ENCODE assay signal across 8 cellular contexts in genomic region chr9:84261082-84261746, GRCh38.
A peak's percentile ranks its signal among the peaks of the same experiment; 100 is the strongest.
DNase-seq lines count a peak whose midpoint lies in the region; ATAC-seq, FAIRE-seq and TF ChIP-seq lines count a peak whose summit lies in the region.

No MANE protein-coding gene starts in this region.

- ATAC-seq in HG02798 (IDR thresholded peaks at IDR 0.05; ENCODE audit: poor library complexity, unreplicated experiment), result peak; percentile 87

- no peak overlapping the region for H3K4me3 ChIP-seq in bronchial epithelial cell (ENCODE audit: low read depth, low read length)
- H3K4me3 ChIP-seq in spleen, result peak overlapping the region in 2 of 8 donors; percentile 2 to 50

- H3K36me3 ChIP-seq in bronchial epithelial cell (ENCODE audit: control insufficient read depth, insufficient read depth, low read length) (no peaks in the 10 kb centered on the region), spleen (no peaks in the 10 kb centered on the region)

- H3K27me3 ChIP-seq in bronchial epithelial cell (ENCODE audit: control insufficient read depth, insufficient read depth, low read length) (peaks cover 4% of the 10 kb centered on the region), spleen (replicated peaks in 1 of 7) (peaks cover 0 to 9% (median 0%) of the 10 kb centered on the region in 7 donors)

- peaks cover 0 to 18% (median 6%) of the 10 kb centered on the region in 6 donors for H3K4me1 ChIP-seq in spleen

- 33 to 39% (median 37%) methylated on average over 12 of the region's 12 CpGs for WGBS in spleen, 5 donors

- FAIRE-seq in TTC549 (lab: Jason Lieb, UNC), result peak; percentile 50
- FAIRE-seq in bronchial epithelial cell (lab: Jason Lieb, UNC), result no peak

- peak; percentile 65 for DNase-seq in NCI-H2029 treated with DMSO at 0.1 percent for 48 hours (lab: John Stamatoyannopoulos, UW)
- peak; percentile 72 for DNase-seq in bronchial epithelial cell (ENCODE audit: low read depth)
- peak; percentile 77 for DNase-seq in iris pigment epithelial cell (ENCODE audit: low read depth)
- DNase-seq in spleen, result peak; percentile 91
- DNase-seq in mesenteric fat pad (ENCODE audit: low spot score), result no peak

- TF ChIP-seq POLR2A in spleen (IDR thresholded peaks at IDR 0.05), result no peak

- H3K9me3 ChIP-seq in spleen, result no peaks in the 10 kb centered on the region

- TF ChIP-seq CTCF in GM12801 (IDR thresholded peaks at IDR 0.05; ENCODE audit: extremely low read depth, insufficient read length) (peak; percentile 38), bronchial epithelial cell (IDR thresholded peaks at IDR 0.05; ENCODE audit: insufficient read depth, low read length, severe bottlenecking) (peak; percentile 94), spleen (IDR thresholded peaks at IDR 0.05 in 8 of 11, conservative IDR thresholded peaks at IDR 0.05 in 3 of 11) (peak; percentile 63 to 91 (median 86))

- H3K27ac ChIP-seq in spleen, result no peak overlapping the region

- intact Hi-C loops in spleen (cut with DNase I; ENCODE audit: low total_unique reads), result loop anchor here (5.0 to 10.0 kb wide), 2 partner anchors 86 to 324 kb away; no protein-coding TSS in a partner anchor

Comparison
In these comparisons a context has a peak if more than half of its experiments do, and no peak if none do; other contexts are left out.
1. CTCF ChIP-seq: peak in every context shown above with its lines; median percentile 94 in bronchial epithelial cell; 86 in spleen; 38 in GM12801.